ENCODE assay signal across 25 cellular contexts in the genomic region with DNA sequence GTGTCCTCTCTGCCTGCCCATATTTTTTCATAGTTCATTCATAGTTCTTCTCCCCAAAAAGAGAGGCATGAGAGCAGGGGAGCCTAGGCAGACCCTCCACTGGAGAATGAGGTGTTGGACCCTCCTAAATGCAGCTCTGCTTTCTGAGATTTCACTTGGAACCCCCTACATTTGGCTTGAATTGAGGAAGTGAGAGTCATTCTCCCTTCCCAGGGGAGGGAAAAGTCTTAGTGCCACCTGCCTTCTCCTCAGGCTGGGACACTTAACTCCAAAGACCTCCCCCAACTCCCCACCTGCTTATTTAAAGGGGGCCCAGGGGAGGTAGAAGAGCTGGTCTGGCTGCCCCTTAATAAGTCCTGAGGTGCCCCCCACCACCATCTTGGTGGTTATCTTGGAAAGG.
"Had no signal": no experiment of that assay in that cellular context is flagged by ENCODE, and none has a peak within 500 bp of the region (broad histone marks: within the 10 kb centered on the region; RNA-seq: fewer than 3 reads in every experiment).

No MANE protein-coding gene starts in this region.

- H3K9me3 Mint-ChIP-seq: effector memory CD8-positive, alpha-beta T cell had no signal

- H3K9me3 ChIP-seq: esophagus squamous epithelium, gastrocnemius medialis, lower lobe of right lung, mucosa of descending colon had no signal

- H3K36me3 Mint-ChIP-seq: mesothelial cell of epicardium had no signal

- ATAC-seq: effector memory CD8-positive, alpha-beta T cell; esophagus mucosa; gastrocnemius medialis; heart right ventricle; left cardiac atrium; left lung; left ventricle myocardium superior; lower lobe of right lung; mucosa of descending colon had no signal

- H3K27ac ChIP-seq: coronary artery, dorsolateral prefrontal cortex, epithelial cell of prostate, esophagus squamous epithelium, gastrocnemius medialis, heart right ventricle, left lung, lower lobe of right lung had no signal

- H3K4me3 Mint-ChIP-seq: effector memory CD8-positive, alpha-beta T cell; endodermal cell; mesothelial cell of epicardium; naive B cell had no signal

- H3K4me1 Mint-ChIP-seq: mesothelial cell of epicardium had no signal

- H3K36me3 ChIP-seq: esophagus squamous epithelium, gastrocnemius medialis, heart right ventricle, left lung, lower lobe of right lung had no signal

- H3K27ac Mint-ChIP-seq: effector memory CD8-positive, alpha-beta T cell; endodermal cell; mesothelial cell of epicardium had no signal

- H3K4me1 ChIP-seq: esophagus squamous epithelium, gastrocnemius medialis, heart right ventricle, left lung, lower lobe of right lung had no signal

- H3K4me3 ChIP-seq: coronary artery, dorsolateral prefrontal cortex, esophagus squamous epithelium, gastrocnemius medialis, heart right ventricle, left lung, lower lobe of right lung, mucosa of descending colon had no signal

- H3K27me3 ChIP-seq: dorsolateral prefrontal cortex, esophagus squamous epithelium, gastrocnemius medialis, heart right ventricle, left lung had no signal

- DNase-seq: dermis blood vessel endothelial cell; dorsolateral prefrontal cortex; effector CD8-positive, alpha-beta T cell; effector memory CD8-positive, alpha-beta T cell; endodermal cell; erythroblast; esophagus squamous epithelium; foreskin fibroblast; foreskin melanocyte; gastrocnemius medialis; glutamatergic neuron; head of caudate nucleus; heart right ventricle; hippocampal formation; left cardiac atrium; left lung; left ventricle myocardium superior; lower lobe of right lung; mesenchymal stem cell; mucosa of descending colon; naive B cell had no signal
